Comparison of ENCODE assay signal across 8 cellular contexts in genomic region chr6:291148-291696, GRCh38. TPM values are rescaled to one million over a fixed set of nuclear protein-coding genes. Genes with fewer than 3 reads are reported as not detected.
DNase-seq lines count a peak whose midpoint lies in the region; ATAC-seq and TF ChIP-seq lines count a peak whose summit lies in the region.

No MANE protein-coding gene starts in this region.

- H3K36me3 ChIP-seq in fibroblast of lung (ENCODE audit: control insufficient read depth, insufficient read depth, low read length): no peaks in the 10 kb centered on the region
- no peaks in the 10 kb centered on the region for H3K36me3 ChIP-seq in psoas muscle (ENCODE audit: insufficient read depth in 1 of 2, low read depth in 1 of 2)

- intact Hi-C loops in psoas muscle (cut with DNase I): no loop called here

- H3K9me3 ChIP-seq in fibroblast of lung (ENCODE audit: control insufficient read depth, insufficient read depth, low read depth, low read length) (no peaks in the 10 kb centered on the region), psoas muscle (no peaks in the 10 kb centered on the region)

- peak overlapping the region; percentile 99 for H3K4me3 ChIP-seq in GM08714 (ENCODE audit: low read length)
- H3K4me3 ChIP-seq in fibroblast of lung (replicated peaks in 1 of 4; ENCODE audit: control extremely low read depth in 1 of 4, insufficient read depth in 1 of 4, low read depth in 3 of 4, low read length in 4 of 4): peak overlapping the region; percentile 47 to 78 (median 64)
- H3K4me3 ChIP-seq in psoas muscle: peak overlapping the region; percentile 84

- peaks cover 5% of the 10 kb centered on the region for H3K27me3 ChIP-seq in fibroblast of lung (ENCODE audit: control insufficient read depth, insufficient read depth, low read length)
- no peaks in the 10 kb centered on the region for H3K27me3 ChIP-seq in psoas muscle (ENCODE audit: insufficient read depth in 3 of 3, low read length in 2 of 3)

- H3K79me2 ChIP-seq in fibroblast of lung (ENCODE audit: control insufficient read depth, insufficient read depth, low read length): no peaks in the 10 kb centered on the region

- 50 to 60% (median 50%) methylated on average over 8 of the region's 8 CpGs for WGBS in psoas muscle, 3 donors

- H3K9ac ChIP-seq in fibroblast of lung (ENCODE audit: insufficient read depth, low read length): peak overlapping the region; percentile 67

- H3K27ac ChIP-seq in fibroblast of lung (ENCODE audit: insufficient read depth, low read length) (peak overlapping the region; percentile 67), psoas muscle (peak overlapping the region; percentile 94)

- no peak for TF ChIP-seq CTCF in fibroblast of lung (conservative IDR thresholded peaks at IDR 0.05 in 1 of 2, IDR thresholded peaks at IDR 0.05 in 1 of 2; ENCODE audit: low read depth in 1 of 2, low read length in 2 of 2)
- TF ChIP-seq CTCF in psoas muscle (IDR thresholded peaks at IDR 0.05): no peak

- no peaks in the 10 kb centered on the region for H4K20me1 ChIP-seq in fibroblast of lung (ENCODE audit: control insufficient read depth, extremely low read depth, insufficient read depth, low read length)

- peak overlapping the region; percentile 83 for H3K4me2 ChIP-seq in fibroblast of lung (ENCODE audit: extremely low read depth, insufficient read depth, low read length)

- H3K4me1 ChIP-seq in fibroblast of lung (ENCODE audit: control insufficient read depth, extremely low read depth, insufficient read depth, low read length) (peaks cover 2% of the 10 kb centered on the region), psoas muscle (peaks cover 19% of the 10 kb centered on the region)

- DNase-seq in RPMI8226: peak; percentile 93
- no peak for DNase-seq in fibroblast of lung (ENCODE audit: low read depth in 2 of 2)
- DNase-seq in psoas muscle: no peak
- no peak for DNase-seq in AG08396 (ENCODE audit: low spot score)
- DNase-seq in DMS79 (lab: John Stamatoyannopoulos, UW): no peak

- ATAC-seq in psoas muscle: peak in 2 of 4 donors; percentile 10 to 13
- ATAC-seq in HG02798 (IDR thresholded peaks at IDR 0.05; ENCODE audit: poor library complexity, unreplicated experiment): no peak
- no peak for ATAC-seq in HG03139 (IDR thresholded peaks at IDR 0.05; ENCODE audit: unreplicated experiment)

- H2AFZ ChIP-seq in fibroblast of lung (ENCODE audit: low read length): peak overlapping the region; percentile 72

RNA-seq across cellular contexts. Expression of gene DUSP22, which starts 1.1 kb away (rescaled TPM):
- total RNA-seq in fibroblast of lung (12.1 and 13.7 TPM in 2 replicates), psoas muscle (10 to 100 TPM; 42.5 to 54.4 (median 50.2) TPM)
- polyA plus RNA-seq in fibroblast of lung (8.4 and 10.9 TPM in 2 replicates), psoas muscle (10 to 100 TPM; 31.6 to 58.0 (median 49.7) TPM)
- polyA plus RNA-seq in fibroblast of lung (2012): 13.9 and 14.8 TPM in 2 replicates
- 15.8 and 42.6 TPM in 2 replicates for polyA minus RNA-seq in fibroblast of lung (ENCODE audit: low replicate concordance)
